In genomic region chr18:10499230-10499629, GRCh38 we compare ENCODE assay signal across 19 cellular contexts. TPM values are rescaled to one million over a fixed set of nuclear protein-coding genes. Genes with fewer than 3 reads are reported as not detected.
DNase-seq lines count a peak whose midpoint lies in the region; ATAC-seq, FAIRE-seq and TF ChIP-seq lines count a peak whose summit lies in the region.
"Had no signal": no experiment of that assay in that cellular context is flagged by ENCODE, and none has a peak within 500 bp of the region (broad histone marks: within the 10 kb centered on the region; RNA-seq: fewer than 3 reads in every experiment).

No MANE protein-coding gene starts in this region.

- FAIRE-seq in H54 (lab: Jason Lieb, UNC) = no peak
- FAIRE-seq: pancreas had no signal

- peaks cover 5% of the 10 kb centered on the region for H3K9me3 Mint-ChIP-seq in activated naive CD8-positive, alpha-beta T cell treated with anti-CD3 and anti-CD28 coated beads, Interleukin-2, amount 10 ng/mL, durations not matched to agents 7 days and 5 days
- H3K9me3 Mint-ChIP-seq: dendritic cell treated with granulocyte-macrophage colony-stimulating factor and Interleukin-4, amounts not matched to agents 40 ng/mL and 50 ng/mL, for 4 days had no signal

- intact Hi-C loops in left ventricle myocardium inferior (cut with micrococcal nuclease) = no loop called here

- peak; percentile 24 for DNase-seq in stimulated activated CD4-positive, alpha-beta T cell treated with anti-CD3 and anti-CD28 coated beads, Interleukin-4, amount 100 ng/mL, for 24 hours
- no peak for DNase-seq in stimulated activated CD4-positive, alpha-beta T cell treated with anti-CD3 and anti-CD28 coated beads, Interleukin-12 subunit alpha, Interleukin-12 subunit beta, amount 100 ng/mL, for 4 hours
- DNase-seq in MV-4-11 (lab: John Stamatoyannopoulos, UW) (peak; percentile 89), brain microvascular endothelial cell (no peak), H54 (ENCODE audit: insufficient read length, low spot score) (no peak), left ventricle myocardium inferior (no peak), iPS-NIHi7 (ENCODE audit: extremely low spot score) (no peak)
- no peak for DNase-seq in activated naive CD8-positive, alpha-beta T cell treated with anti-CD3 and anti-CD28 coated beads, Interleukin-2, amount 10 ng/mL, durations not matched to agents 7 days and 5 days
- DNase-seq: heart left ventricle, lower lobe of right lung, NCI-H1105 treated with DMSO at 0.1 percent for 48 hours, pancreas, testis had no signal

- H3K27me3 ChIP-seq in brain microvascular endothelial cell (replicated peaks) (no peaks in the 10 kb centered on the region), left ventricle myocardium inferior (ENCODE audit: low read depth) (no peaks in the 10 kb centered on the region)
- H3K27me3 ChIP-seq: breast epithelium, heart left ventricle, pancreas, testis had no signal

- H3K27ac ChIP-seq in brain microvascular endothelial cell (no peak overlapping the region), left ventricle myocardium inferior (replicated peaks) (no peak overlapping the region)
- H3K27ac ChIP-seq: breast epithelium, heart left ventricle, lower lobe of right lung, pancreas, RWPE1, testis had no signal

- H3K27ac Mint-ChIP-seq in activated naive CD8-positive, alpha-beta T cell treated with anti-CD3 and anti-CD28 coated beads, Interleukin-2, amount 10 ng/mL, durations not matched to agents 7 days and 5 days = no peak overlapping the region
- H3K27ac Mint-ChIP-seq: activated naive CD4-positive, alpha-beta T cell treated with anti-CD3 and anti-CD28 coated beads, Interleukin-2, amount 50 U/mL, for 24 hours; dendritic cell treated with granulocyte-macrophage colony-stimulating factor and Interleukin-4, amounts not matched to agents 40 ng/mL and 50 ng/mL, for 4 days had no signal

- no peak for TF ChIP-seq POLR2A in H54 (IDR thresholded peaks at IDR 0.05; ENCODE audit: low read depth, low read length)

- H3K4me1 ChIP-seq in left ventricle myocardium inferior = no peaks in the 10 kb centered on the region
- H3K4me1 ChIP-seq: lower lobe of right lung, pancreas, testis had no signal

- no peak overlapping the region for H3K4me3 ChIP-seq in brain microvascular endothelial cell (ENCODE audit: low read depth, low read length)
- H3K4me3 ChIP-seq in left ventricle myocardium inferior = no peak overlapping the region
- H3K4me3 ChIP-seq: breast epithelium, heart left ventricle, lower lobe of right lung, pancreas, testis had no signal

- H3K36me3 ChIP-seq in brain microvascular endothelial cell (replicated peaks) (no peaks in the 10 kb centered on the region), left ventricle myocardium inferior (no peaks in the 10 kb centered on the region)
- H3K36me3 ChIP-seq: breast epithelium, heart left ventricle, lower lobe of right lung, pancreas had no signal

- POLR2A ChIA-PET in activated naive CD8-positive, alpha-beta T cell treated with anti-CD3 and anti-CD28 coated beads, Interleukin-2, amount 10 ng/mL, durations not matched to agents 7 days and 5 days (lab: Charles Lee) = no interaction called here

- peaks cover 4% of the 10 kb centered on the region for H3K9me3 ChIP-seq in left ventricle myocardium inferior (replicated peaks)
- H3K9me3 ChIP-seq: breast epithelium, lower lobe of right lung, pancreas, testis had no signal

- H3K4me3 Mint-ChIP-seq in activated naive CD8-positive, alpha-beta T cell treated with anti-CD3 and anti-CD28 coated beads, Interleukin-2, amount 10 ng/mL, durations not matched to agents 7 days and 5 days = no peak overlapping the region
- H3K4me3 Mint-ChIP-seq: activated naive CD4-positive, alpha-beta T cell treated with anti-CD3 and anti-CD28 coated beads, Interleukin-2, amount 50 U/mL, for 24 hours; dendritic cell treated with granulocyte-macrophage colony-stimulating factor and Interleukin-4, amounts not matched to agents 40 ng/mL and 50 ng/mL, for 4 days had no signal

- peaks cover 27% of the 10 kb centered on the region for H3K27me3 Mint-ChIP-seq in activated naive CD8-positive, alpha-beta T cell treated with anti-CD3 and anti-CD28 coated beads, Interleukin-2, amount 10 ng/mL, durations not matched to agents 7 days and 5 days
- H3K27me3 Mint-ChIP-seq: activated naive CD4-positive, alpha-beta T cell treated with anti-CD3 and anti-CD28 coated beads, Interleukin-2, amount 50 U/mL, for 24 hours; dendritic cell treated with granulocyte-macrophage colony-stimulating factor and Interleukin-4, amounts not matched to agents 40 ng/mL and 50 ng/mL, for 4 days had no signal

- peak; percentile 45 for ATAC-seq in activated naive CD8-positive, alpha-beta T cell treated with anti-CD3 and anti-CD28 coated beads, Interleukin-2, amount 10 ng/mL, durations not matched to agents 7 days and 5 days (ENCODE audit: low read depth)
- ATAC-seq: heart left ventricle, sciatic nerve had no signal

- peaks cover 9% of the 10 kb centered on the region for H3K4me1 Mint-ChIP-seq in activated naive CD8-positive, alpha-beta T cell treated with anti-CD3 and anti-CD28 coated beads, Interleukin-2, amount 10 ng/mL, durations not matched to agents 7 days and 5 days

- no peaks in the 10 kb centered on the region for H3K36me3 Mint-ChIP-seq in activated naive CD8-positive, alpha-beta T cell treated with anti-CD3 and anti-CD28 coated beads, Interleukin-2, amount 10 ng/mL, durations not matched to agents 7 days and 5 days

- TF ChIP-seq CTCF in brain microvascular endothelial cell (IDR thresholded peaks at IDR 0.05; ENCODE audit: low read depth, low read length, missing control alignments) = no peak
- no peak for TF ChIP-seq CTCF in left ventricle myocardium inferior (IDR thresholded peaks at IDR 0.05; ENCODE audit: borderline replicate concordance)

- in situ Hi-C loops in brain microvascular endothelial cell (cut with HindIII; ENCODE audit: low pct_ligation_motif_present, low sequenced_read_pairs) = no loop called here

RNA-seq across cellular contexts. Expression of gene NAPG, which starts 26.6 kb away (rescaled TPM):
- 10 to 100 TPM; 28.7 to 29.8 TPM for total RNA-seq in activated naive CD8-positive, alpha-beta T cell treated with anti-CD3 and anti-CD28 coated beads, Interleukin-2, amount 10 ng/mL, durations not matched to agents 7 days and 5 days
- total RNA-seq in left ventricle myocardium inferior = 31.2 TPM

RNA-seq across cellular contexts. Expression of gene APCDD1, which starts 44.8 kb away (rescaled TPM):
- not detected for total RNA-seq in activated naive CD8-positive, alpha-beta T cell treated with anti-CD3 and anti-CD28 coated beads, Interleukin-2, amount 10 ng/mL, durations not matched to agents 7 days and 5 days
- total RNA-seq in left ventricle myocardium inferior = 38.0 TPM
- total RNA-seq: T-helper 1 cell treated with Interleukin-12 subunit alpha and Interleukin-12 subunit beta and Interleukin-4 antibody, amounts not matched to agents 30 ng/mL and 1 ng/mL, for 36 hours had no signal

Comparison
In these comparisons a context has a peak if more than half of its experiments do, and no peak if none do; other contexts are left out.
1. DNase-seq: peak in stimulated activated CD4-positive, alpha-beta T cell treated with anti-CD3 and anti-CD28 coated beads, Interleukin-4, amount 100 ng/mL, for 24 hours (single experiment) and MV-4-11 (single experiment); none in stimulated activated CD4-positive, alpha-beta T cell treated with anti-CD3 and anti-CD28 coated beads, Interleukin-12 subunit alpha, Interleukin-12 subunit beta, amount 100 ng/mL, for 4 hours (single experiment), activated naive CD8-positive, alpha-beta T cell treated with anti-CD3 and anti-CD28 coated beads, Interleukin-2, amount 10 ng/mL, durations not matched to agents 7 days and 5 days (single experiment), brain microvascular endothelial cell (single experiment), H54 (single experiment), left ventricle myocardium inferior (single experiment) and iPS-NIHi7 (single experiment).
2. RNA of gene APCDD1, which starts 44.8 kb away (total RNA-seq): 38.0 TPM in left ventricle myocardium inferior (single experiment); not detected in activated naive CD8-positive, alpha-beta T cell treated with anti-CD3 and anti-CD28 coated beads, Interleukin-2, amount 10 ng/mL, durations not matched to agents 7 days and 5 days; every median in the first group is over 10 times any median in the second.